Comparison of ENCODE assay signal across 21 cellular contexts in genomic region chr4:156495109-156495508, GRCh38.
DNase-seq lines count a peak whose midpoint lies in the region; ATAC-seq, FAIRE-seq and TF ChIP-seq lines count a peak whose summit lies in the region.
"Had no signal": no experiment of that assay in that cellular context is flagged by ENCODE, and none has a peak within 500 bp of the region (broad histone marks: within the 10 kb centered on the region; RNA-seq: fewer than 3 reads in every experiment).

No MANE protein-coding gene starts in this region.

- H2AFZ ChIP-seq in astrocyte (ENCODE audit: low read depth, low read length), result no peak overlapping the region

- peak; percentile 64 for FAIRE-seq in astrocyte (lab: Jason Lieb, UNC)
- FAIRE-seq: GM12892, GM19239, K562 had no signal

- H3K36me3 Mint-ChIP-seq in astrocyte (ENCODE audit: low read depth, unreplicated experiment), result no peaks in the 10 kb centered on the region
- H3K36me3 Mint-ChIP-seq in activated T-cell treated with anti-CD3 and anti-CD28 coated beads, Interleukin-2, amount 50 U/mL, for 24 hours (ENCODE audit: low read depth), result no peaks in the 10 kb centered on the region
- H3K36me3 Mint-ChIP-seq: CD4-positive, alpha-beta memory T cell had no signal

- no peak overlapping the region for H3K4me3 Mint-ChIP-seq in astrocyte (ENCODE audit: unreplicated experiment)
- H3K4me3 Mint-ChIP-seq in activated T-cell treated with anti-CD3 and anti-CD28 coated beads, Interleukin-2, amount 50 U/mL, for 24 hours, result no peak overlapping the region
- H3K4me3 Mint-ChIP-seq: B cell; CD4-positive, alpha-beta memory T cell; H9 had no signal

- H3K9ac ChIP-seq in astrocyte (ENCODE audit: low read length), result no peak overlapping the region

- H3K4me1 Mint-ChIP-seq in astrocyte (ENCODE audit: low read depth, unreplicated experiment), result peaks cover 8% of the 10 kb centered on the region
- H3K4me1 Mint-ChIP-seq in activated T-cell treated with anti-CD3 and anti-CD28 coated beads, Interleukin-2, amount 50 U/mL, for 24 hours (ENCODE audit: low read depth), result no peaks in the 10 kb centered on the region
- H3K4me1 Mint-ChIP-seq: B cell; CD4-positive, alpha-beta memory T cell had no signal

- no peaks in the 10 kb centered on the region for H3K9me3 ChIP-seq in astrocyte (ENCODE audit: insufficient read depth, low read depth, low read length)

- H4K20me1 ChIP-seq in astrocyte (ENCODE audit: insufficient read depth, low read length), result no peaks in the 10 kb centered on the region

- peak; percentile 6 for DNase-seq in Ammon's horn (ENCODE audit: low spot score)
- DNase-seq in LHCN-M2 (ENCODE audit: low read depth), result peak; percentile 7
- DNase-seq in astrocyte (ENCODE audit: low read depth), result peak; percentile 46
- peak; percentile 13 for DNase-seq in renal cortical epithelial cell (ENCODE audit: low read depth)
- no peak for DNase-seq in activated T-cell treated with anti-CD3 and anti-CD28 coated beads, Interleukin-2, amount 50 U/mL, for 24 hours
- no peak for DNase-seq in NOMO-1 (lab: John Stamatoyannopoulos, UW; ENCODE audit: unreplicated experiment in 2 of 2)
- DNase-seq in sciatic nerve (ENCODE audit: low spot score), result no peak
- DNase-seq: 8988T; C1 segment of cervical spinal cord; CD4-positive, alpha-beta memory T cell; DMS79; EL; GDM1; GOT3; H9 had no signal

- H3K4me3 ChIP-seq in astrocyte (ENCODE audit: insufficient read depth, low read depth, low read length), result no peak overlapping the region
- H3K4me3 ChIP-seq: K562 had no signal

- no peaks in the 10 kb centered on the region for H3K9me3 Mint-ChIP-seq in astrocyte (ENCODE audit: unreplicated experiment)
- H3K9me3 Mint-ChIP-seq in activated T-cell treated with anti-CD3 and anti-CD28 coated beads, Interleukin-2, amount 50 U/mL, for 24 hours, result no peaks in the 10 kb centered on the region
- H3K9me3 Mint-ChIP-seq: H9 had no signal

- intact Hi-C loops in sciatic nerve (cut with DNase I), result no loop called here

- no peaks in the 10 kb centered on the region for H3K27me3 Mint-ChIP-seq in astrocyte (ENCODE audit: low read depth, unreplicated experiment)
- H3K27me3 Mint-ChIP-seq in activated T-cell treated with anti-CD3 and anti-CD28 coated beads, Interleukin-2, amount 50 U/mL, for 24 hours, result no peaks in the 10 kb centered on the region
- H3K27me3 Mint-ChIP-seq: B cell; CD4-positive, alpha-beta memory T cell had no signal

- TF ChIP-seq CTCF in astrocyte (IDR thresholded peaks at IDR 0.05; ENCODE audit: insufficient read depth, low read depth, low read length), result no peak

- ATAC-seq in GM19397 (IDR thresholded peaks at IDR 0.05; ENCODE audit: unreplicated experiment) (no peak), sciatic nerve (no peak)
- ATAC-seq: K562 had no signal

- no peak overlapping the region for H3K27ac Mint-ChIP-seq in astrocyte (ENCODE audit: unreplicated experiment)
- no peak overlapping the region for H3K27ac Mint-ChIP-seq in activated T-cell treated with anti-CD3 and anti-CD28 coated beads, Interleukin-2, amount 50 U/mL, for 24 hours
- H3K27ac Mint-ChIP-seq: B cell; CD4-positive, alpha-beta memory T cell; H9 had no signal

- H3K27me3 ChIP-seq in astrocyte (ENCODE audit: insufficient read depth, low read length), result no peaks in the 10 kb centered on the region

- H3K36me3 ChIP-seq in astrocyte (ENCODE audit: insufficient read depth, low read length), result no peaks in the 10 kb centered on the region

- no peaks in the 10 kb centered on the region for H3K79me2 ChIP-seq in astrocyte (ENCODE audit: insufficient read depth, low read length)

- no peak overlapping the region for H3K27ac ChIP-seq in astrocyte (ENCODE audit: low read depth, low read length)
- H3K27ac ChIP-seq: HL-60 had no signal

- no peak overlapping the region for H3K4me2 ChIP-seq in astrocyte (ENCODE audit: low read length)

- no peaks in the 10 kb centered on the region for H3K4me1 ChIP-seq in astrocyte (ENCODE audit: insufficient read depth, low read length)

Comparison
In these comparisons a context has a peak if more than half of its experiments do, and no peak if none do; other contexts are left out.
1. DNase-seq: peak in Ammon's horn (single experiment), LHCN-M2 (single experiment), astrocyte (single experiment) and renal cortical epithelial cell (single experiment); none in activated T-cell treated with anti-CD3 and anti-CD28 coated beads, Interleukin-2, amount 50 U/mL, for 24 hours (single experiment), NOMO-1 (0 of 2) and sciatic nerve (single experiment).